In the genomic region with DNA sequence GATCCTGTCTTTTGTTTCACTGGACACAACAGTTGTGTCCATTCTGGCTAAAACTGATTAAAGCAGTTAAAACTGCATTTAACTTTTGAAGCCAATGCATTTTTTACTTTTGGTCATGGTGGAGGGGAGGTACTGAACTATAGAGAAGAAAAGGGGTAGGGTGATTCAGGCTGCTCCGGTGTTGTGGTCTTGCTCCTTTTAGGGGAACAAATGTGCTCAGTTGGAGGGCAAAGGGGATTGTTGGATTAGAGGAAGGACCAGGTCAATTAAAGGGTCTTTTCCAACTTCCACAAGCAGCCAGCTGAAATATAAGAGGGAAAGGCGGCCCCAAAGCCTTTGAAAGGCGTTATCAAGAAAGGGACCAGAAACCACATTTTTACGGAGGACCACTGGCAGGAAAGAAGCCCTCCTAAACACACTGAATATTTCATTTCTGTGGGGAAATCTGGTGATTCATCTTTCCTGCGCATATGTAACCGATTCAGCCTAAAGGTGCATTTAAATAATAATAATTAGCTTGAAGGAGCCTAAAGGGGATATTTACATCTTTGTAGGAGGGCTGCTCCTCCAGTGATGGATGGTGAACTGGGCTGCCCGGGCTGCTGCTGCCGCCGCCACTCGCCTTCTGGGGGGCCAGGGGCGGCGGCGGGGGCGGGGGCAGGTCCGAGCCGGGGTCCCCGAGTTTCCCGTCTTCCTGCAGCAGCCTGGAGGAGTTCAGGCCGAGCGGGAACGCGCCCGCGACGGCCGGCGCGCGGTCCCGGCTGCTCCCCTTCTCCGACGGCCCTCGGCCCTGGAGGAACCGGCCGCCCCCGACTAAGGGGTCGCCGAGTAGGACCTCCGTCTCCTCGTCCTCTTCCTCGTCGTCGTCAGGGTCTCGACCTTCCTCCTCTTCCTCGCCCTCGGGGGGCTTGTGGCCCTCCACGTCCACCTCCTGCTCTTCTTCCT, we compare ENCODE assay signal across 27 cellular contexts. TPM values are rescaled to one million over a fixed set of nuclear protein-coding genes. Genes with fewer than 3 reads are reported as not detected.
DNase-seq lines count a peak whose midpoint lies in the region; ATAC-seq and TF ChIP-seq lines count a peak whose summit lies in the region.
"Had no signal": no experiment of that assay in that cellular context is flagged by ENCODE, and none has a peak within 500 bp of the region (broad histone marks: within the 10 kb centered on the region; RNA-seq: fewer than 3 reads in every experiment).

No MANE protein-coding gene starts in this region.

- peak overlapping the region; percentile 15; the same call in 1 of the 2 replicates for H3K4me3 ChIP-seq in iPS DF 6.9 (ENCODE audit: low read length)
- no peak overlapping the region for H3K4me3 ChIP-seq in right cardiac atrium (ENCODE audit: low read length)
- H3K4me3 ChIP-seq: prostate gland, smooth muscle cell had no signal

- peaks cover 71% of the 10 kb centered on the region for H3K27me3 Mint-ChIP-seq in activated T-cell treated with anti-CD3 and anti-CD28 coated beads, Interleukin-2, amount 50 U/mL, for 24 hours
- peaks cover 59% of the 10 kb centered on the region for H3K27me3 Mint-ChIP-seq in activated T-helper 17 cell treated with anti-CD3 and anti-CD28 coated beads, Interleukin-2, amount 50 U/mL, for 72 hours
- peaks cover 53 to 89% (median 69%) of the 10 kb centered on the region in 3 donors for H3K27me3 Mint-ChIP-seq in CD14-positive monocyte (ENCODE audit: low read depth in 3 of 3)

- no peaks in the 10 kb centered on the region for H3K9me3 ChIP-seq in iPS DF 6.9 (ENCODE audit: control insufficient read depth, insufficient read depth, low read length)
- no peaks in the 10 kb centered on the region for H3K9me3 ChIP-seq in right cardiac atrium (ENCODE audit: control insufficient read depth, low read length)
- H3K9me3 ChIP-seq: prostate gland, suprapubic skin had no signal

- peaks cover 18% of the 10 kb centered on the region for H3K4me1 Mint-ChIP-seq in activated T-cell treated with anti-CD3 and anti-CD28 coated beads, Interleukin-2, amount 50 U/mL, for 24 hours (ENCODE audit: low read depth)
- peaks cover 4% of the 10 kb centered on the region for H3K4me1 Mint-ChIP-seq in activated T-helper 17 cell treated with anti-CD3 and anti-CD28 coated beads, Interleukin-2, amount 50 U/mL, for 72 hours
- H3K4me1 Mint-ChIP-seq in CD14-positive monocyte, result no peaks in the 10 kb centered on the region
- H3K4me1 Mint-ChIP-seq: memory B cell had no signal

- DNase-seq in activated T-cell treated with anti-CD3 and anti-CD28 coated beads, Interleukin-2, amount 50 U/mL, for 24 hours, result no peak
- no peak for DNase-seq in activated T-cell treated with anti-CD3 and anti-CD28 coated beads, Interleukin-2, amount 50 U/mL, for 1 hour
- DNase-seq in iPS DF 6.9 (ENCODE audit: low read depth, low spot score), result no peak
- DNase-seq in retina, result peak; percentile 36
- DNase-seq in A172 (ENCODE audit: low spot score), result no peak
- no peak for DNase-seq in right cardiac atrium
- DNase-seq in CD14-positive monocyte (ENCODE audit: low spot score), result no peak
- DNase-seq: activated gamma-delta T cell treated with Interleukin-2 at 50 U/mL for 16 hours; DMS 273 treated with DMSO at 0.1 percent for 48 hours; head of caudate nucleus; kidney glomerular epithelial cell; naive thymus-derived CD8-positive, alpha-beta T cell; NCI-H1436; NCI-H526 treated with DMSO at 0.1 percent for 48 hours; Right ventricle myocardium superior; stimulated activated CD4-positive, alpha-beta T cell treated with anti-CD3 and anti-CD28 coated beads, Interleukin-4, amount 100 ng/mL, for 24 hours; T-cell had no signal

- H3K27me3 ChIP-seq in iPS DF 6.9 (ENCODE audit: control insufficient read depth, insufficient read depth, low read length) (peaks cover 29% of the 10 kb centered on the region), right cardiac atrium (ENCODE audit: control insufficient read depth, insufficient read depth) (no peaks in the 10 kb centered on the region)

- intact Hi-C loops in right cardiac atrium (cut with DNase I) (no loop called here), CD14-positive monocyte (cut with micrococcal nuclease) (no loop called here)

- H3K27ac ChIP-seq in iPS DF 6.9 (ENCODE audit: low read length) (no peak overlapping the region), right cardiac atrium (ENCODE audit: low read length) (no peak overlapping the region)
- H3K27ac ChIP-seq: prostate gland, suprapubic skin, WERI-Rb-1 had no signal

- H3K36me3 ChIP-seq in iPS DF 6.9 (ENCODE audit: control insufficient read depth, insufficient read depth, low read length), result no peaks in the 10 kb centered on the region
- H3K36me3 ChIP-seq: prostate gland, suprapubic skin, WERI-Rb-1 had no signal

- peaks cover 3% of the 10 kb centered on the region for H3K9me3 Mint-ChIP-seq in activated T-cell treated with anti-CD3 and anti-CD28 coated beads, Interleukin-2, amount 50 U/mL, for 24 hours
- H3K9me3 Mint-ChIP-seq in activated T-helper 17 cell treated with anti-CD3 and anti-CD28 coated beads, Interleukin-2, amount 50 U/mL, for 72 hours, result no peaks in the 10 kb centered on the region
- peaks cover 0 to 24% (median 16%) of the 10 kb centered on the region in 7 donors for H3K9me3 Mint-ChIP-seq in CD14-positive monocyte
- H3K9me3 Mint-ChIP-seq: T-cell had no signal

- WGBS in iPS DF 6.9 (ENCODE audit: insufficient coverage, insufficient read length), result no CpG with 5 or more reads among the region's 47 CpGs
- WGBS in right cardiac atrium, result 2% methylated on average over 47 of the region's 47 CpGs

- H3K36me3 Mint-ChIP-seq in activated T-cell treated with anti-CD3 and anti-CD28 coated beads, Interleukin-2, amount 50 U/mL, for 24 hours (ENCODE audit: low read depth), result no peaks in the 10 kb centered on the region
- H3K36me3 Mint-ChIP-seq in activated T-helper 17 cell treated with anti-CD3 and anti-CD28 coated beads, Interleukin-2, amount 50 U/mL, for 72 hours (ENCODE audit: low read depth), result peaks cover 12% of the 10 kb centered on the region
- H3K36me3 Mint-ChIP-seq in CD14-positive monocyte, result peaks cover 3 to 10% of the 10 kb centered on the region in 2 donors
- H3K36me3 Mint-ChIP-seq: T-cell had no signal

- H3K4me1 ChIP-seq in iPS DF 6.9 (ENCODE audit: control insufficient read depth, insufficient read depth, low read length), result peaks cover 5% of the 10 kb centered on the region
- no peaks in the 10 kb centered on the region for H3K4me1 ChIP-seq in right cardiac atrium (ENCODE audit: control insufficient read depth, insufficient read depth, low read length)
- H3K4me1 ChIP-seq: prostate gland had no signal

- no peak overlapping the region for H3K4me3 Mint-ChIP-seq in activated T-cell treated with anti-CD3 and anti-CD28 coated beads, Interleukin-2, amount 50 U/mL, for 24 hours
- H3K4me3 Mint-ChIP-seq in activated T-helper 17 cell treated with anti-CD3 and anti-CD28 coated beads, Interleukin-2, amount 50 U/mL, for 72 hours, result peak overlapping the region; percentile 4
- H3K4me3 Mint-ChIP-seq in CD14-positive monocyte, result peak overlapping the region in 1 of 2 donors; percentile 83
- H3K4me3 Mint-ChIP-seq: memory B cell had no signal

- H3K27ac Mint-ChIP-seq in activated T-cell treated with anti-CD3 and anti-CD28 coated beads, Interleukin-2, amount 50 U/mL, for 24 hours, result peak overlapping the region; percentile 7
- H3K27ac Mint-ChIP-seq in activated T-helper 17 cell treated with anti-CD3 and anti-CD28 coated beads, Interleukin-2, amount 50 U/mL, for 72 hours, result no peak overlapping the region
- no peak overlapping the region for H3K27ac Mint-ChIP-seq in CD14-positive monocyte
- H3K27ac Mint-ChIP-seq: memory B cell had no signal

- no peak for ATAC-seq in activated T-helper 17 cell treated with anti-CD3 and anti-CD28 coated beads, Interleukin-2, amount 50 U/mL, for 72 hours (replicated peaks)
- no peak for ATAC-seq in right cardiac atrium
- ATAC-seq: naive thymus-derived CD8-positive, alpha-beta T cell; T-cell had no signal

- no peak for TF ChIP-seq CTCF in CD14-positive monocyte (IDR thresholded peaks at IDR 0.05)

RNA-seq across cellular contexts. Expression of gene SKOR2, which starts 5.2 kb away (rescaled TPM):
- not detected for total RNA-seq in activated T-helper 17 cell treated with anti-CD3 and anti-CD28 coated beads, Interleukin-2, amount 50 U/mL, for 72 hours
- total RNA-seq in A172 (2014; rRNA removed; shearing (Covaris generic)), result not detected in 2 replicates
- not detected for total RNA-seq in right cardiac atrium
- not detected for polyA plus RNA-seq in right cardiac atrium
- polyA plus RNA-seq in CD14-positive monocyte, result not detected
- total RNA-seq: activated CD8-positive, alpha-beta memory T cell treated with anti-CD3 and anti-CD28 coated beads for 36 hours; H4; M059J; naive thymus-derived CD8-positive, alpha-beta T cell; OCI-LY7; Right ventricle myocardium superior; smooth muscle cell; suprapubic skin; T-cell had no signal
- polyA plus RNA-seq: naive thymus-derived CD8-positive, alpha-beta T cell; smooth muscle cell had no signal
